In the genomic region with DNA sequence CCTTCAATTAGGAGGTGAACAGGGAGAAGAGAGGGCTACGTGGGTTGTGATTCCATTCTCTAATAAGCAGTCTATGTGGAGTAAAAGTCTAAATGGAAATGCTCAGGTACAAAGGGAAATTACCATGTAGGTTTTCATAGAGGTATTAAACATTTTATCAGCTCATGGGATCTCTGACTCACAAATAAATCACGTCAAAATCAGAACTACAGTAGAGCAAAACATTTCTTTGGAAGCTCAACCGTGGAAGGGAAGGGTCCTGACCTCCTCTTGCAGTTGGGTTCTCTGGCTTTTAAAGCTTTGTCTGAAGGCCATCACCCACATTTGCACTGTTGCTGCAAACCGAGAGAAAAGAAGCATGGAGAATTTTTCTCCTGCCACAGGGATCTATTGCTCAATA, we compare ENCODE assay signal across 29 cellular contexts. TPM values are rescaled to one million over a fixed set of nuclear protein-coding genes. Genes with fewer than 3 reads are reported as not detected.
"Had no signal": no experiment of that assay in that cellular context is flagged by ENCODE, and none has a peak within 500 bp of the region (broad histone marks: within the 10 kb centered on the region; RNA-seq: fewer than 3 reads in every experiment).

No MANE protein-coding gene starts in this region.

- H3K27ac ChIP-seq: colonic mucosa, epithelial cell of prostate, esophagus squamous epithelium, gastrocnemius medialis, heart right ventricle, left lung, lower lobe of right lung had no signal

- H3K27me3 ChIP-seq: colonic mucosa, gastrocnemius medialis had no signal

- H3K36me3 ChIP-seq: colonic mucosa, esophagus squamous epithelium, gastrocnemius medialis, heart right ventricle, left lung, lower lobe of right lung had no signal

- ATAC-seq: effector memory CD8-positive, alpha-beta T cell; esophagus mucosa; gastrocnemius medialis; heart right ventricle; left cardiac atrium; left lung; left ventricle myocardium superior; lower lobe of right lung; mucosa of descending colon had no signal

- H3K9me3 ChIP-seq: colonic mucosa, esophagus squamous epithelium, gastrocnemius medialis, heart right ventricle, left lung, lower lobe of right lung, mucosa of descending colon had no signal

- H3K4me3 ChIP-seq: colonic mucosa, esophagus squamous epithelium, gastrocnemius medialis, heart right ventricle, left lung, lower lobe of right lung, mucosa of descending colon had no signal

- DNase-seq: colonic mucosa; cortex of kidney; effector CD8-positive, alpha-beta T cell; effector memory CD8-positive, alpha-beta T cell; endodermal cell; erythroblast; esophagus squamous epithelium; foreskin fibroblast; foreskin melanocyte; gastrocnemius medialis; glutamatergic neuron; heart right ventricle; hippocampal formation; left cardiac atrium; left lung; left ventricle myocardium superior; lower lobe of right lung; mesenchymal stem cell; mucosa of descending colon; naive B cell had no signal

- H3K4me1 ChIP-seq: colonic mucosa, esophagus squamous epithelium, left lung, lower lobe of right lung had no signal

RNA-seq across cellular contexts. Expression of gene PGPEP1L, which starts 24.1 kb away (rescaled TPM):
- total RNA-seq: colonic mucosa, endodermal cell, esophagus mucosa, esophagus squamous epithelium, glomerular endothelial cell, left lung, lower leg skin, lower lobe of right lung, lung microvascular endothelial cell, mesenteric fat pad, mesothelial cell of epicardium, mucosa of descending colon, myocyte had no signal
- polyA plus RNA-seq: keratinocyte had no signal
